ENCODE assay signal across 21 cellular contexts in genomic region chr4:148770377-148770776, GRCh38.
DNase-seq lines count a peak whose midpoint lies in the region; ATAC-seq and TF ChIP-seq lines count a peak whose summit lies in the region.
"Had no signal": no experiment of that assay in that cellular context is flagged by ENCODE, and none has a peak within 500 bp of the region (broad histone marks: within the 10 kb centered on the region; RNA-seq: fewer than 3 reads in every experiment).

No MANE protein-coding gene starts in this region.

- H3K79me2 ChIP-seq in GM23338 (replicated peaks; ENCODE audit: insufficient read depth) (no peaks in the 10 kb centered on the region), OCI-LY3 (ENCODE audit: low read length) (no peaks in the 10 kb centered on the region)

- no peaks in the 10 kb centered on the region for H3K4me1 ChIP-seq in heart right ventricle
- H3K4me1 ChIP-seq in GM23338 (ENCODE audit: insufficient read depth) = no peaks in the 10 kb centered on the region
- no peaks in the 10 kb centered on the region for H3K4me1 ChIP-seq in OCI-LY3 (ENCODE audit: low read length)
- H3K4me1 ChIP-seq in endodermal cell (ENCODE audit: control insufficient read depth, insufficient read depth, low read length) = no peaks in the 10 kb centered on the region
- H3K4me1 ChIP-seq: BLaER1 treated with 17β-estradiol and CSF1 and Interleukin-3, amounts not matched to agents 10 nM and 100 nM; Caco-2 had no signal

- DNase-seq in heart right ventricle (no peak), cardiac septum (ENCODE audit: low spot score) (no peak), GM23338 (ENCODE audit: low spot score) (peak; percentile 11), endodermal cell (no peak), KG1 (lab: John Stamatoyannopoulos, UW) (no peak), NCI-H748 treated with DMSO at 0.1 percent for 48 hours (lab: John Stamatoyannopoulos, UW) (no peak)
- no peak for DNase-seq in activated T-cell treated with anti-CD3 and anti-CD28 coated beads, Interleukin-2, amount 50 U/mL, for 4 hours
- DNase-seq: Caco-2; CD4-positive, alpha-beta memory T cell; DMS79 treated with DMSO at 0.1 percent for 48 hours; GF-D8; Kasumi-1; MV-4-11; NCI-H2029; NCI-H2227 treated with DMSO at 0.1 percent for 48 hours; NCI-H526 treated with DMSO at 0.1 percent for 48 hours; RPMI8226; SHP77 treated with DMSO at 0.1 percent for 48 hours; T-helper 1 cell had no signal

- H3K9me3 ChIP-seq in heart right ventricle (no peaks in the 10 kb centered on the region), OCI-LY3 (ENCODE audit: insufficient read depth, low read length) (no peaks in the 10 kb centered on the region), endodermal cell (ENCODE audit: control insufficient read depth, low read length) (no peaks in the 10 kb centered on the region)
- H3K9me3 ChIP-seq: BLaER1 treated with 17β-estradiol and CSF1 and Interleukin-3, amounts not matched to agents 10 nM and 100 nM; Caco-2 had no signal

- H3K4me3 Mint-ChIP-seq in GM23338 (no peak overlapping the region), endodermal cell (no peak overlapping the region)
- H3K4me3 Mint-ChIP-seq in activated T-cell treated with anti-CD3 and anti-CD28 coated beads, Interleukin-2, amount 50 U/mL, for 4 hours = no peak overlapping the region
- H3K4me3 Mint-ChIP-seq: CD4-positive, alpha-beta memory T cell had no signal

- H4K20me1 ChIP-seq in GM23338 (replicated peaks; ENCODE audit: insufficient read depth) (no peaks in the 10 kb centered on the region), OCI-LY3 (ENCODE audit: insufficient read depth, low read length) (no peaks in the 10 kb centered on the region)
- H4K20me1 ChIP-seq: BLaER1 treated with 17β-estradiol and CSF1 and Interleukin-3, amounts not matched to agents 10 nM and 100 nM had no signal

- H3K4me3 ChIP-seq in heart right ventricle (no peak overlapping the region), GM23338 (no peak overlapping the region), OCI-LY3 (ENCODE audit: low read length) (no peak overlapping the region), endodermal cell (ENCODE audit: low read length) (no peak overlapping the region)
- H3K4me3 ChIP-seq: BLaER1 treated with 17β-estradiol and CSF1 and Interleukin-3, amounts not matched to agents 10 nM and 100 nM had no signal

- no peaks in the 10 kb centered on the region for H3F3A ChIP-seq in GM23338 (replicated peaks; ENCODE audit: low read depth)

- peaks cover 2% of the 10 kb centered on the region for H3K27me3 Mint-ChIP-seq in GM23338 (ENCODE audit: insufficient read depth, low read depth, poor library complexity)
- no peaks in the 10 kb centered on the region for H3K27me3 Mint-ChIP-seq in endodermal cell (ENCODE audit: insufficient read depth)
- H3K27me3 Mint-ChIP-seq in activated T-cell treated with anti-CD3 and anti-CD28 coated beads, Interleukin-2, amount 50 U/mL, for 4 hours (ENCODE audit: low read depth) = peaks cover 2% of the 10 kb centered on the region
- H3K27me3 Mint-ChIP-seq: CD4-positive, alpha-beta memory T cell had no signal

- intact Hi-C loops in heart right ventricle (cut with DNase I) = no loop called here
- intact Hi-C loops in cardiac septum (cut with DNase I) = no loop called here

- no peaks in the 10 kb centered on the region for H3K9me3 Mint-ChIP-seq in GM23338
- H3K9me3 Mint-ChIP-seq in endodermal cell = no peaks in the 10 kb centered on the region
- no peaks in the 10 kb centered on the region for H3K9me3 Mint-ChIP-seq in activated T-cell treated with anti-CD3 and anti-CD28 coated beads, Interleukin-2, amount 50 U/mL, for 4 hours

- ATAC-seq in heart right ventricle = peak in 1 of 8 donors; percentile 17
- ATAC-seq in GM23338 = no peak
- ATAC-seq in activated T-cell treated with anti-CD3 and anti-CD28 coated beads, Interleukin-2, amount 50 U/mL, for 4 hours = no peak

- H3K27ac Mint-ChIP-seq in GM23338 (no peak overlapping the region), endodermal cell (no peak overlapping the region)
- H3K27ac Mint-ChIP-seq: CD4-positive, alpha-beta memory T cell had no signal

- H3K4me2 ChIP-seq in GM23338 (no peak overlapping the region), OCI-LY3 (ENCODE audit: low read length) (no peak overlapping the region)
- H3K4me2 ChIP-seq: BLaER1 treated with 17β-estradiol and CSF1 and Interleukin-3, amounts not matched to agents 10 nM and 100 nM had no signal

- H3K9ac ChIP-seq in OCI-LY3 (ENCODE audit: low read length) (no peak overlapping the region), endodermal cell (ENCODE audit: extremely low read depth, low read length, poor library complexity, severe bottlenecking) (no peak overlapping the region)
- H3K9ac ChIP-seq: BLaER1 treated with 17β-estradiol and CSF1 and Interleukin-3, amounts not matched to agents 10 nM and 100 nM had no signal

- no peaks in the 10 kb centered on the region for H3K36me3 ChIP-seq in heart right ventricle
- H3K36me3 ChIP-seq in GM23338 (ENCODE audit: insufficient read depth) = no peaks in the 10 kb centered on the region
- no peaks in the 10 kb centered on the region for H3K36me3 ChIP-seq in OCI-LY3 (replicated peaks; ENCODE audit: low read depth, low read length)
- H3K36me3 ChIP-seq in endodermal cell (ENCODE audit: control insufficient read depth, insufficient read depth, low read length) = no peaks in the 10 kb centered on the region
- H3K36me3 ChIP-seq: BLaER1 treated with 17β-estradiol and CSF1 and Interleukin-3, amounts not matched to agents 10 nM and 100 nM had no signal

- TF ChIP-seq CTCF in heart right ventricle (IDR thresholded peaks at IDR 0.05) = peak in 5 of 9 donors; percentile 17 to 44 (median 21)
- peak; percentile 19 to 26; a peak in 3 of 4 replicates for TF ChIP-seq CTCF in GM23338 (conservative IDR thresholded peaks at IDR 0.05; ENCODE audit: low read depth in 2 of 2)
- peak; percentile 40 for TF ChIP-seq CTCF in OCI-LY3 (IDR thresholded peaks at IDR 0.05; ENCODE audit: low read depth, low read length)
- TF ChIP-seq CTCF in endodermal cell (conservative IDR thresholded peaks at IDR 0.05) = peak; percentile 53

- H3K4me1 Mint-ChIP-seq in GM23338 (no peaks in the 10 kb centered on the region), endodermal cell (no peaks in the 10 kb centered on the region)
- no peaks in the 10 kb centered on the region for H3K4me1 Mint-ChIP-seq in activated T-cell treated with anti-CD3 and anti-CD28 coated beads, Interleukin-2, amount 50 U/mL, for 4 hours (ENCODE audit: low read depth)
- H3K4me1 Mint-ChIP-seq: CD4-positive, alpha-beta memory T cell had no signal

- peaks cover 15% of the 10 kb centered on the region; the same call in 1 of the 2 replicates for H3K9me2 ChIP-seq in GM23338 (ENCODE audit: insufficient read depth)

- H3K27me3 ChIP-seq in heart right ventricle = no peaks in the 10 kb centered on the region
- H3K27me3 ChIP-seq in GM23338 (ENCODE audit: insufficient read depth) = no peaks in the 10 kb centered on the region
- no peaks in the 10 kb centered on the region for H3K27me3 ChIP-seq in OCI-LY3 (ENCODE audit: low read depth, low read length)
- no peaks in the 10 kb centered on the region for H3K27me3 ChIP-seq in endodermal cell (ENCODE audit: control insufficient read depth, insufficient read depth, low read length, poor library complexity, severe bottlenecking)
- H3K27me3 ChIP-seq: BLaER1 treated with 17β-estradiol and CSF1 and Interleukin-3, amounts not matched to agents 10 nM and 100 nM had no signal

- H3K27ac ChIP-seq in heart right ventricle (no peak overlapping the region), GM23338 (ENCODE audit: low read depth) (no peak overlapping the region), OCI-LY3 (ENCODE audit: low read length) (no peak overlapping the region), endodermal cell (ENCODE audit: low read depth, low read length) (no peak overlapping the region)
- H3K27ac ChIP-seq: BLaER1 treated with 17β-estradiol and CSF1 and Interleukin-3, amounts not matched to agents 10 nM and 100 nM had no signal

- H3K36me3 Mint-ChIP-seq in GM23338 (ENCODE audit: low read depth) (no peaks in the 10 kb centered on the region), endodermal cell (ENCODE audit: low read depth) (no peaks in the 10 kb centered on the region)
- H3K36me3 Mint-ChIP-seq in activated T-cell treated with anti-CD3 and anti-CD28 coated beads, Interleukin-2, amount 50 U/mL, for 4 hours (ENCODE audit: insufficient read depth) = no peaks in the 10 kb centered on the region
- H3K36me3 Mint-ChIP-seq: CD4-positive, alpha-beta memory T cell had no signal

- peak overlapping the region; percentile 52 for H2AFZ ChIP-seq in GM23338
- H2AFZ ChIP-seq in OCI-LY3 (ENCODE audit: low read depth, low read length) = no peak overlapping the region

TF ChIP-seq in GM23338, 12 proteins besides CTCF, POLR2A, EP300 and RAD21:
- TF ChIP-seq ZNF114 (CRISPR knock-in tag; IDR thresholded peaks at IDR 0.05) (no peak), EZH2phosphoT487 (IDR thresholded peaks at IDR 0.05; ENCODE audit: unreplicated experiment) (no peak), JUNB (IDR thresholded peaks at IDR 0.05; ENCODE audit: unreplicated experiment) (no peak), EZH2 (IDR thresholded peaks at IDR 0.05; ENCODE audit: low read depth, unreplicated experiment) (no peak)
- TF ChIP-seq, protein P1, sequence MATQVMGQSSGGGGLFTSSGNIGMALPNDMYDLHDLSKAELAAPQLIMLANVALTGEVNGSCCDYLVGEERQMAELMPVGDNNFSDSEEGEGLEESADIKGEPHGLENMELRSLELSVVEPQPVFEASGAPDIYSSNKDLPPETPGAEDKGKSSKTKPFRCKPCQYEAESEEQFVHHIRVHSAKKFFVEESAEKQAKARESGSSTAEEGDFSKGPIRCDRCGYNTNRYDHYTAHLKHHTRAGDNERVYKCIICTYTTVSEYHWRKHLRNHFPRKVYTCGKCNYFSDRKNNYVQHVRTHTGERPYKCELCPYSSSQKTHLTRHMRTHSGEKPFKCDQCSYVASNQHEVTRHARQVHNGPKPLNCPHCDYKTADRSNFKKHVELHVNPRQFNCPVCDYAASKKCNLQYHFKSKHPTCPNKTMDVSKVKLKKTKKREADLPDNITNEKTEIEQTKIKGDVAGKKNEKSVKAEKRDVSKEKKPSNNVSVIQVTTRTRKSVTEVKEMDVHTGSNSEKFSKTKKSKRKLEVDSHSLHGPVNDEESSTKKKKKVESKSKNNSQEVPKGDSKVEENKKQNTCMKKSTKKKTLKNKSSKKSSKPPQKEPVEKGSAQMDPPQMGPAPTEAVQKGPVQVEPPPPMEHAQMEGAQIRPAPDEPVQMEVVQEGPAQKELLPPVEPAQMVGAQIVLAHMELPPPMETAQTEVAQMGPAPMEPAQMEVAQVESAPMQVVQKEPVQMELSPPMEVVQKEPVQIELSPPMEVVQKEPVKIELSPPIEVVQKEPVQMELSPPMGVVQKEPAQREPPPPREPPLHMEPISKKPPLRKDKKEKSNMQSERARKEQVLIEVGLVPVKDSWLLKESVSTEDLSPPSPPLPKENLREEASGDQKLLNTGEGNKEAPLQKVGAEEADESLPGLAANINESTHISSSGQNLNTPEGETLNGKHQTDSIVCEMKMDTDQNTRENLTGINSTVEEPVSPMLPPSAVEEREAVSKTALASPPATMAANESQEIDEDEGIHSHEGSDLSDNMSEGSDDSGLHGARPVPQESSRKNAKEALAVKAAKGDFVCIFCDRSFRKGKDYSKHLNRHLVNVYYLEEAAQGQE (IDR thresholded peaks at IDR 0.05; ENCODE audit: unreplicated experiment) = no peak
